In the genomic region with DNA sequence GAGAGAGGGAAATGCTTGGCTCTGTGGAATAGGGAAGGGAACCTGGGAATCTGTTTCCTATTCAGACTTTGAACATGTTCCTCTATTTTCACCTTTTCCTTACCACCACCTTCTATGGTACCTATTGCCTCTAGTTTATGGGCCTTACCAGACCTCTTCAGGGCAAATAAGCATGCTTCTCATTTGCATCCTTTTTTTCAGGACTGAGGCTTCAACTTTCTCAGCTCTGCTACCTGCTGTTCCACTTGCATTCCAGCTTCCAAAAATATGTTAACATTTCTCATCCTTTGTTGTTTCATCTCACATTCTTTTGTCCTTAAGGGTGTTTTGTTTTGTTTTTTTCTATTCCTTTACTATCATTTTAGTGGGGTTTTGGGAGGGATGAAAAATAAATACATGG, we compare ENCODE assay signal across 22 cellular contexts.
DNase-seq lines count a peak whose midpoint lies in the region; ATAC-seq and TF ChIP-seq lines count a peak whose summit lies in the region.
"Had no signal": no experiment of that assay in that cellular context is flagged by ENCODE, and none has a peak within 500 bp of the region (broad histone marks: within the 10 kb centered on the region; RNA-seq: fewer than 3 reads in every experiment).

No MANE protein-coding gene starts in this region.

- H3K4me1 Mint-ChIP-seq in activated T-cell treated with anti-CD3 and anti-CD28 coated beads, Interleukin-2, amount 50 U/mL, for 24 hours (ENCODE audit: low read depth), result peaks cover 6% of the 10 kb centered on the region
- H3K4me1 Mint-ChIP-seq in activated T-cell treated with anti-CD3 and anti-CD28 coated beads, Interleukin-2, amount 50 U/mL, for 4 hours (ENCODE audit: low read depth), result no peaks in the 10 kb centered on the region
- H3K4me1 Mint-ChIP-seq in T-cell (peaks cover 0 to 5% (median 0%) of the 10 kb centered on the region in 3 donors), osteocyte (ENCODE audit: unreplicated experiment) (peaks cover 6% of the 10 kb centered on the region)
- H3K4me1 Mint-ChIP-seq in activated naive CD8-positive, alpha-beta T cell treated with anti-CD3 and anti-CD28 coated beads, Interleukin-2, amount 50 U/mL, for 24 hours, result peaks cover 3% of the 10 kb centered on the region

- ATAC-seq in activated T-cell treated with anti-CD3 and anti-CD28 coated beads, Interleukin-2, amount 50 U/mL, for 4 hours, result no peak
- ATAC-seq in T-cell (replicated peaks in 1 of 4), result no peak
- no peak for ATAC-seq in activated naive CD8-positive, alpha-beta T cell treated with anti-CD3 and anti-CD28 coated beads, Interleukin-2, amount 50 U/mL, for 24 hours
- ATAC-seq in GM21526 (IDR thresholded peaks at IDR 0.05; ENCODE audit: low FRiP score, unreplicated experiment), result no peak
- ATAC-seq: GM12878, Right ventricle myocardium inferior had no signal

- H3K4me3 Mint-ChIP-seq in activated T-cell treated with anti-CD3 and anti-CD28 coated beads, Interleukin-2, amount 50 U/mL, for 24 hours, result no peak overlapping the region
- no peak overlapping the region for H3K4me3 Mint-ChIP-seq in activated T-cell treated with anti-CD3 and anti-CD28 coated beads, Interleukin-2, amount 50 U/mL, for 4 hours
- no peak overlapping the region for H3K4me3 Mint-ChIP-seq in T-cell
- H3K4me3 Mint-ChIP-seq in activated naive CD8-positive, alpha-beta T cell treated with anti-CD3 and anti-CD28 coated beads, Interleukin-2, amount 50 U/mL, for 24 hours, result no peak overlapping the region
- no peak overlapping the region for H3K4me3 Mint-ChIP-seq in osteocyte (ENCODE audit: unreplicated experiment)
- H3K4me3 Mint-ChIP-seq: CD4-positive, alpha-beta memory T cell; HFFc6 had no signal

- POLR2A ChIA-PET in T-cell (lab: Charles Lee), result interaction anchor here in 1 of 2 donors (0.6 kb wide), 1 partner anchor 67 kb away, joined by 5 read pairs; no protein-coding TSS in a partner anchor

- no peaks in the 10 kb centered on the region for H3K9me3 Mint-ChIP-seq in activated T-cell treated with anti-CD3 and anti-CD28 coated beads, Interleukin-2, amount 50 U/mL, for 24 hours
- H3K9me3 Mint-ChIP-seq in activated T-cell treated with anti-CD3 and anti-CD28 coated beads, Interleukin-2, amount 50 U/mL, for 4 hours, result no peaks in the 10 kb centered on the region
- H3K9me3 Mint-ChIP-seq in T-cell (no peaks in the 10 kb centered on the region), osteocyte (ENCODE audit: unreplicated experiment) (no peaks in the 10 kb centered on the region)
- no peaks in the 10 kb centered on the region for H3K9me3 Mint-ChIP-seq in activated naive CD8-positive, alpha-beta T cell treated with anti-CD3 and anti-CD28 coated beads, Interleukin-2, amount 50 U/mL, for 24 hours
- H3K9me3 Mint-ChIP-seq: CD4-positive, alpha-beta memory T cell; HFFc6 had no signal

- DNase-seq in activated T-cell treated with anti-CD3 and anti-CD28 coated beads, Interleukin-2, amount 50 U/mL, for 24 hours, result no peak
- DNase-seq in activated T-cell treated with anti-CD3 and anti-CD28 coated beads, Interleukin-2, amount 50 U/mL, for 4 hours, result no peak
- DNase-seq in T-cell (no peak), osteocyte (ENCODE audit: extremely low spot score, unreplicated experiment) (no peak), NK-92 (lab: John Stamatoyannopoulos, UW; ENCODE audit: unreplicated experiment) (no peak)
- DNase-seq in activated naive CD8-positive, alpha-beta T cell treated with anti-CD3 and anti-CD28 coated beads, Interleukin-2, amount 50 U/mL, for 24 hours, result no peak
- no peak for DNase-seq in activated naive CD4-positive, alpha-beta T cell treated with anti-CD3 and anti-CD28 coated beads, Interleukin-2, amount 50 U/mL, for 16 hours
- DNase-seq: CD4-positive, alpha-beta memory T cell; DMS53; EL; H7; HFFc6; KBM-7; NCI-H1105 treated with DMSO at 0.1 percent for 48 hours; NCI-H1694; NCI-H2081 treated with DMSO at 0.1 percent for 48 hours; NCI-H446 treated with DMSO at 0.1 percent for 48 hours; NCI-H69; NK-92 treated with Interleukin-12 subunit alpha and Interleukin-12 subunit beta, amount 100 ng/mL, for 24 hours had no signal

- H3K36me3 Mint-ChIP-seq in activated T-cell treated with anti-CD3 and anti-CD28 coated beads, Interleukin-2, amount 50 U/mL, for 24 hours (ENCODE audit: low read depth), result peaks cover 75% of the 10 kb centered on the region
- H3K36me3 Mint-ChIP-seq in activated T-cell treated with anti-CD3 and anti-CD28 coated beads, Interleukin-2, amount 50 U/mL, for 4 hours (ENCODE audit: insufficient read depth), result peaks cover 33% of the 10 kb centered on the region
- peaks cover 45% of the 10 kb centered on the region for H3K36me3 Mint-ChIP-seq in T-cell
- H3K36me3 Mint-ChIP-seq in activated naive CD8-positive, alpha-beta T cell treated with anti-CD3 and anti-CD28 coated beads, Interleukin-2, amount 50 U/mL, for 24 hours (ENCODE audit: low read depth), result peaks cover 18% of the 10 kb centered on the region
- peaks cover 60% of the 10 kb centered on the region for H3K36me3 Mint-ChIP-seq in osteocyte (ENCODE audit: unreplicated experiment)

- no peaks in the 10 kb centered on the region for H3K27me3 Mint-ChIP-seq in activated T-cell treated with anti-CD3 and anti-CD28 coated beads, Interleukin-2, amount 50 U/mL, for 24 hours
- H3K27me3 Mint-ChIP-seq in activated T-cell treated with anti-CD3 and anti-CD28 coated beads, Interleukin-2, amount 50 U/mL, for 4 hours (ENCODE audit: low read depth), result no peaks in the 10 kb centered on the region
- H3K27me3 Mint-ChIP-seq in T-cell (no peaks in the 10 kb centered on the region), osteocyte (ENCODE audit: unreplicated experiment) (no peaks in the 10 kb centered on the region)
- H3K27me3 Mint-ChIP-seq in activated naive CD8-positive, alpha-beta T cell treated with anti-CD3 and anti-CD28 coated beads, Interleukin-2, amount 50 U/mL, for 24 hours, result no peaks in the 10 kb centered on the region
- H3K27me3 Mint-ChIP-seq: CD4-positive, alpha-beta memory T cell had no signal

- CTCF ChIA-PET in T-cell (lab: Charles Lee), result interaction anchor here in 1 of 2 donors (0.7 kb wide), 1 partner anchor 21 kb away, joined by 9 read pairs; no protein-coding TSS in a partner anchor

- H3K27ac Mint-ChIP-seq in activated T-cell treated with anti-CD3 and anti-CD28 coated beads, Interleukin-2, amount 50 U/mL, for 24 hours, result peak overlapping the region; percentile 83
- H3K27ac Mint-ChIP-seq in T-cell, result peak overlapping the region; percentile 72 to 82
- H3K27ac Mint-ChIP-seq in activated naive CD8-positive, alpha-beta T cell treated with anti-CD3 and anti-CD28 coated beads, Interleukin-2, amount 50 U/mL, for 24 hours, result peak overlapping the region; percentile 12
- H3K27ac Mint-ChIP-seq in osteocyte (ENCODE audit: unreplicated experiment), result peak overlapping the region; percentile 9
- H3K27ac Mint-ChIP-seq: HFFc6 had no signal

- TF ChIP-seq CTCF in osteocyte (IDR thresholded peaks at IDR 0.05), result no peak

Comparison
In these comparisons a context has a peak if more than half of its experiments do, and no peak if none do; other contexts are left out.
1. H3K27ac Mint-ChIP-seq: peak in every context shown above with its lines; median percentile 83 in activated T-cell treated with anti-CD3 and anti-CD28 coated beads, Interleukin-2, amount 50 U/mL, for 24 hours; 77 in T-cell; 12 in activated naive CD8-positive, alpha-beta T cell treated with anti-CD3 and anti-CD28 coated beads, Interleukin-2, amount 50 U/mL, for 24 hours; 9 in osteocyte.